7 cellular contexts compared by ENCODE assay signal in the genomic region with DNA sequence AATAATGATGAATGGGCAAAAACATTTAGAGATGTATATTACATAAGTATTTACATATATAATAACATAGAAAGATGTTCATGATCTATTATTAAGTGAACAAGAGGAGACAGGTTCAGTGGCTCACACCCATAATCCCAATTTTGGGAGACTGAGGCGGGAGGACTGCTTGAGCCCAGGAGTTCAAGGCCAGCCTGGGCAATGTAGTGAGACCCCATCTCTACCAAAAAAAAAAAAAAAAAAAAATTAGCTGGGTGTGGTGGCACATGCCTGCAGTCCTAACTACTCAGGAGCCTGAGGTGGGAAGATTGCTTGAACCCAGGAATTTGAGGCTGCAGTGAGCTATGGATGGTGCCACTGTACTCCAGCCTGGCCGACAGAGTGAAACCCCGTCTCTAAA.
"Had no signal": no experiment of that assay in that cellular context is flagged by ENCODE, and none has a peak within 500 bp of the region (broad histone marks: within the 10 kb centered on the region; RNA-seq: fewer than 3 reads in every experiment).

No MANE protein-coding gene starts in this region.

- H3K9ac ChIP-seq: GM23248 had no signal

- ATAC-seq: HCT116 had no signal

- H3K4me3 ChIP-seq: GM23248, HAP-1 had no signal

- FAIRE-seq: HTR-8/SVneo had no signal

- H3K27ac ChIP-seq: GM23248 had no signal

- H2AFZ ChIP-seq: GM23248 had no signal

- H3K9me3 ChIP-seq: HAP-1 had no signal

- H3K4me1 ChIP-seq: HAP-1 had no signal

- DNase-seq: GM23248, GOT3, H7, KG1 had no signal
